Comparison of ENCODE assay signal across 10 cellular contexts in the genomic region with DNA sequence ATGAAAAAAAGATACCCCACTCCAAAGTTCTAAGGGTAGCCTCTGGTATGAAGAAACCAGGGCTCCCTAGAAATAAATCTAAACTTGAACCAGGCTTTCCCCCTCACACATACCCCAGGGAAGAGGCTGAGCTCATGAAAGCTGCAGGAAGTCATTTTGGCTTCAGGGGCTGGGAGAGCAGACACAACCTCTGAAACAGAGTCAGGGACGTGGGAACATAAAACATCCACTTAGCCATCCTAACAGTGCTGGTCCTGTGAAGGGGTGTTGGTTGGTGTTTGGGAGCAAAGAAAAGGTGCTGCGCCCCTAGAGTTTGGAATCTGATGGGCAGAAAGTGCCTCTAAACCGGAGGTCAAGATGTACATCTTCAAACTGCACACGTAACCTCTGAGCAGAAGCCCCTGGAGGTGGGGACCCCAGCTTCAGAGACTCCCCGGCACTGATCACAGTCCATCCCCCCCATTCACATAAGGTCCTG. TPM values are rescaled to one million over a fixed set of nuclear protein-coding genes. Genes with fewer than 3 reads are reported as not detected.
DNase-seq lines count a peak whose midpoint lies in the region; ATAC-seq and TF ChIP-seq lines count a peak whose summit lies in the region.
"Had no signal": no experiment of that assay in that cellular context is flagged by ENCODE, and none has a peak within 500 bp of the region (broad histone marks: within the 10 kb centered on the region; RNA-seq: fewer than 3 reads in every experiment).

No MANE protein-coding gene starts in this region.

- H3K4me1 ChIP-seq in ascending aorta (peaks cover 8 to 13% of the 10 kb centered on the region in 2 donors), lung (ENCODE audit: control insufficient read depth in 2 of 2, insufficient read depth in 2 of 2, low read length in 2 of 2) (peaks cover 0 to 10% of the 10 kb centered on the region in 2 donors)

- no peaks in the 10 kb centered on the region for H3K9me3 ChIP-seq in ascending aorta
- no peaks in the 10 kb centered on the region for H3K9me3 ChIP-seq in lung (ENCODE audit: control insufficient read depth in 2 of 2, insufficient read depth in 1 of 2, low read length in 1 of 2)

- TF ChIP-seq CTCF in ascending aorta (IDR thresholded peaks at IDR 0.05) (no peak), lung (IDR thresholded peaks at IDR 0.05; ENCODE audit: control extremely low read depth, extremely low read depth) (no peak)

- H3K36me3 ChIP-seq in ascending aorta (peaks cover 25 to 38% of the 10 kb centered on the region in 2 donors), lung (ENCODE audit: control insufficient read depth in 2 of 2, insufficient read depth in 2 of 2, low read length in 2 of 2) (peaks cover 0 to 8% of the 10 kb centered on the region in 2 donors)

- WGBS in lung, 2 donors: 22 to 36% methylated on average over 5 of the region's 5 CpGs

- H3K4me3 ChIP-seq in ascending aorta (no peak overlapping the region), lung (no peak overlapping the region)

- peak overlapping the region; percentile 76 to 77 for H3K27ac ChIP-seq in ascending aorta
- H3K27ac ChIP-seq in lung (ENCODE audit: low read depth in 1 of 2, low read length in 1 of 2): peak overlapping the region; percentile 37 to 85

- ATAC-seq in Right ventricle myocardium superior (ENCODE audit: poor library complexity) (peak; percentile 13), left ventricle myocardium superior (no peak), lung (ENCODE audit: insufficient read depth, low FRiP score) (no peak), HG02798 (IDR thresholded peaks at IDR 0.05; ENCODE audit: poor library complexity, unreplicated experiment) (no peak)

- intact Hi-C loops in Right ventricle myocardium superior (cut with DNase I): no loop called here
- intact Hi-C loops in left ventricle myocardium superior (cut with micrococcal nuclease): no loop called here
- intact Hi-C loops in ascending aorta (cut with DNase I): loop anchor here (2.0 kb wide), 1 partner anchor 27 kb away; a partner anchor contains a TSS

- no peaks in the 10 kb centered on the region for H3K27me3 ChIP-seq in ascending aorta
- no peaks in the 10 kb centered on the region for H3K27me3 ChIP-seq in lung (ENCODE audit: control insufficient read depth, insufficient read depth)

- DNase-seq in Right ventricle myocardium superior (no peak), left ventricle myocardium superior (no peak), ascending aorta (ENCODE audit: low spot score in 2 of 2) (no peak), lung (ENCODE audit: low spot score) (no peak), cerebellum (ENCODE audit: low spot score) (no peak), NCI-H2029 (lab: John Stamatoyannopoulos, UW) (no peak)
- no peak for DNase-seq in effector CD4-positive, alpha-beta T cell
- DNase-seq: endodermal cell had no signal

RNA-seq across cellular contexts. Expression of a gene that starts 15.8 kb away (rescaled TPM):
- 7.9 TPM for total RNA-seq in Right ventricle myocardium superior
- total RNA-seq in left ventricle myocardium superior: 8.1 TPM
- 33.6 TPM for total RNA-seq in ascending aorta
- 10 to 100 TPM; 28.0 to 73.2 TPM for total RNA-seq in lung
- 10 to 100 TPM; 16.0 to 18.6 TPM for polyA plus RNA-seq in lung
- total RNA-seq in cerebellum: 17.7 TPM

RNA-seq across cellular contexts. Expression of a gene that starts 22.4 kb away (rescaled TPM):
- total RNA-seq in Right ventricle myocardium superior (105 TPM), left ventricle myocardium superior (89.8 TPM), ascending aorta (225 TPM), lung (100 to 1,000 TPM; 101 to 125 TPM), cerebellum (20.5 TPM)
- 100 to 1,000 TPM; 129 to 166 TPM for polyA plus RNA-seq in lung

RNA-seq across cellular contexts. Expression of a gene that starts 22.7 kb away (rescaled TPM):
- total RNA-seq in Right ventricle myocardium superior (18.8 TPM), left ventricle myocardium superior (20.9 TPM), ascending aorta (79.0 TPM), lung (10 to 100 TPM; 25.8 to 26.5 TPM), cerebellum (7.5 TPM)
- 10 to 100 TPM; 40.9 to 55.2 TPM for polyA plus RNA-seq in lung

RNA-seq across cellular contexts. Expression of a gene that starts 27.7 kb away (rescaled TPM):
- total RNA-seq in Right ventricle myocardium superior (not detected), left ventricle myocardium superior (not detected), ascending aorta (not detected), lung (not detected), cerebellum (not detected)
- polyA plus RNA-seq in lung: not detected
- total RNA-seq: endodermal cell, myocyte had no signal

RNA-seq across cellular contexts. Expression of a gene that starts 31.6 kb away (rescaled TPM):
- 13.7 TPM for total RNA-seq in Right ventricle myocardium superior
- total RNA-seq in left ventricle myocardium superior: 17.7 TPM
- 61.4 TPM for total RNA-seq in ascending aorta
- 10 to 100 TPM in 1 of 2 donors, 1 to 10 TPM in 1; 9.1 to 33.2 TPM for total RNA-seq in lung
- polyA plus RNA-seq in lung: 10 to 100 TPM; 15.3 to 35.1 TPM
- 23.7 TPM for total RNA-seq in cerebellum
